13 cellular contexts compared by ENCODE assay signal in the genomic region with DNA sequence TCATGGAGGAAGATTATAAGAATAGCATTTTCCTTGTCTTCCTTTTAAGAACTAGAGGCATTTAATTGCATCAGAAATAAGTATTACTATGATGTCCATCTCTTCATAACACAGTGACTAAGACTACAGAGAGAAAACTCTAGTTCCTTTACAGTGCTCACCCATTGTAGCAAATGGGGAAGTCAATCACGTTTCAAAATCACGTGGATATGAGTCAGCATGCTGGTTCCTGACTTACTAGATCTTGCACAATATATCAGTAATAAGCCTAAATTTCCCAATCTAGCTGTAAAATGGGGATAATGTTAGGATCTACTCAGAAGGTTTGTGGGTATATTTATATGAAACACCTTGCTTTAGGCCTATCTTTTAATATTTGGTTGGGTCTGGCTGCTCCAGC.
A peak's percentile ranks its signal among the peaks of the same experiment; 100 is the strongest.
DNase-seq lines count a peak whose midpoint lies in the region; ATAC-seq and TF ChIP-seq lines count a peak whose summit lies in the region.
"Had no signal": no experiment of that assay in that cellular context is flagged by ENCODE, and none has a peak within 500 bp of the region (broad histone marks: within the 10 kb centered on the region; RNA-seq: fewer than 3 reads in every experiment).

No MANE protein-coding gene starts in this region.

- H2AFZ ChIP-seq in trophoblast cell (ENCODE audit: insufficient read depth, low read length, poor library complexity) (no peak overlapping the region), H9 (ENCODE audit: low read length) (no peak overlapping the region)

- no peaks in the 10 kb centered on the region for H3K36me3 Mint-ChIP-seq in H9 (ENCODE audit: insufficient read depth in 1 of 3, low read depth in 3 of 3)

- H3K23ac ChIP-seq in trophoblast cell (ENCODE audit: low read length) (no peak overlapping the region), H9 (ENCODE audit: insufficient read length, low read depth, low read length) (no peak overlapping the region)

- no CpG with 5 or more reads among the region's 2 CpGs for WGBS in trophoblast cell (ENCODE audit: extremely low coverage, insufficient coverage, insufficient read length)
- WGBS in H9 (ENCODE audit: extremely low coverage, insufficient read length, low lambda C conversion rate) = no CpG with 5 or more reads among the region's 2 CpGs

- peak; percentile 62 for ATAC-seq in GM18520 (IDR thresholded peaks at IDR 0.05; ENCODE audit: unreplicated experiment)
- ATAC-seq: stimulated activated naive CD8-positive, alpha-beta T cell treated with anti-CD3 and anti-CD28 coated beads, Interleukin-15, Interleukin-2, amounts not matched to agents 100 U/mL and 50 U/mL, for 24 hours had no signal

- H3K4me1 Mint-ChIP-seq in H9 = peaks cover 9 to 14% of the 10 kb centered on the region in 2 experiments

- H3K79me2 ChIP-seq in trophoblast cell (ENCODE audit: control insufficient read depth, insufficient read depth, low read length, poor library complexity) (no peaks in the 10 kb centered on the region), H9 (ENCODE audit: insufficient read depth, low read length) (no peaks in the 10 kb centered on the region)

- H3K27me3 ChIP-seq in adipocyte (replicated peaks; ENCODE audit: control insufficient read depth, insufficient read depth, low read length) = no peaks in the 10 kb centered on the region
- H3K27me3 ChIP-seq in trophoblast cell (ENCODE audit: insufficient read depth, low read length) = no peaks in the 10 kb centered on the region
- H3K27me3 ChIP-seq in H9 (ENCODE audit: insufficient read depth, low read length) = no peaks in the 10 kb centered on the region
- H3K27me3 ChIP-seq: right lobe of liver, SJSA1 had no signal

- H2BK120ac ChIP-seq in trophoblast cell (ENCODE audit: insufficient read depth, low read length, poor library complexity) (no peak overlapping the region), H9 (ENCODE audit: low read depth, low read length, poor library complexity, severe bottlenecking) (no peak overlapping the region)

- H2BK15ac ChIP-seq in H9 (ENCODE audit: low read depth, low read length) = no peak overlapping the region

- H3K56ac ChIP-seq in H9 (ENCODE audit: insufficient read length, low read depth, low read length) = no peak overlapping the region

- H4K91ac ChIP-seq in trophoblast cell (ENCODE audit: low read depth, low read length) = no peak overlapping the region
- no peak overlapping the region for H4K91ac ChIP-seq in H9 (ENCODE audit: insufficient read length, low read depth, low read length)

- no peak overlapping the region for H3K14ac ChIP-seq in trophoblast cell (ENCODE audit: low read length)
- no peak overlapping the region for H3K14ac ChIP-seq in H9 (ENCODE audit: insufficient read depth, low read length)

- H3K36me3 ChIP-seq in adipocyte (ENCODE audit: control insufficient read depth, insufficient read depth, low read length, severe bottlenecking) (no peaks in the 10 kb centered on the region), trophoblast cell (ENCODE audit: control insufficient read depth in 1 of 2, insufficient read depth in 2 of 2, low read length in 2 of 2) (no peaks in the 10 kb centered on the region)
- H3K36me3 ChIP-seq: right lobe of liver, SJSA1 had no signal

- H3K4me1 ChIP-seq in adipocyte (ENCODE audit: control insufficient read depth, insufficient read depth, low read length) = peaks cover 4% of the 10 kb centered on the region
- no peaks in the 10 kb centered on the region for H3K4me1 ChIP-seq in trophoblast cell (ENCODE audit: control insufficient read depth in 1 of 2, insufficient read depth in 2 of 2, low read length in 2 of 2)
- H3K4me1 ChIP-seq in H9 (ENCODE audit: insufficient read depth, low read length) = no peaks in the 10 kb centered on the region; the same call in 1 of the 2 replicates
- H3K4me1 ChIP-seq: right lobe of liver, SJSA1 had no signal

- in situ Hi-C loops in KBM-7 (cut with MboI; ENCODE audit: low pct_unique_long_range_greater_than_20kb, low sequenced_read_pairs) = no loop called here

- H2AK5ac ChIP-seq in trophoblast cell (ENCODE audit: low read length) (no peak overlapping the region), H9 (ENCODE audit: insufficient read length, low read length) (no peak overlapping the region)

- intact Hi-C loops in cardiac septum (cut with DNase I) = no loop called here

- H3K4me3 ChIP-seq in adipocyte (ENCODE audit: low read length) (no peak overlapping the region), trophoblast cell (ENCODE audit: low read depth, low read length) (no peak overlapping the region)
- H3K4me3 ChIP-seq: coronary artery, right lobe of liver, SJSA1 had no signal

- H2BK12ac ChIP-seq in trophoblast cell (ENCODE audit: low read length) = no peak overlapping the region
- no peak overlapping the region for H2BK12ac ChIP-seq in H9 (ENCODE audit: insufficient read length, low read depth, low read length)

- H3K23me2 ChIP-seq in H9 (ENCODE audit: insufficient read length, low read depth, low read length, poor library complexity, severe bottlenecking) = no peaks in the 10 kb centered on the region

- H3K4me2 ChIP-seq in trophoblast cell (ENCODE audit: low read length) = no peak overlapping the region
- no peak overlapping the region for H3K4me2 ChIP-seq in H9 (ENCODE audit: insufficient read depth, insufficient read length, low read length)

- H3K9me3 Mint-ChIP-seq in H9 = no peaks in the 10 kb centered on the region

- DNase-seq in KBM-7 (peak; percentile 64), adipocyte (ENCODE audit: low read depth) (no peak), trophoblast cell (peak; percentile 71 to 89), DMS79 (lab: John Stamatoyannopoulos, UW) (no peak), H9 (no peak), cardiac septum (ENCODE audit: low spot score) (no peak)
- no peak for DNase-seq in effector CD8-positive, alpha-beta T cell (lab: John Stamatoyannopoulos, UW)
- DNase-seq: NCI-H1105 treated with DMSO at 0.1 percent for 48 hours; right lobe of liver; stimulated activated naive CD8-positive, alpha-beta T cell treated with anti-CD3 and anti-CD28 coated beads, Interleukin-15, Interleukin-2, amounts not matched to agents 100 U/mL and 50 U/mL, for 24 hours had no signal

- H2BK5ac ChIP-seq in trophoblast cell (ENCODE audit: low read depth, low read length, poor library complexity) = no peak overlapping the region
- H2BK5ac ChIP-seq in H9 (ENCODE audit: insufficient read length, low read length) = no peak overlapping the region

- H4K5ac ChIP-seq in H9 (ENCODE audit: insufficient read length, low read depth, low read length) = no peak overlapping the region

- H2BK20ac ChIP-seq in H9 (ENCODE audit: low read depth, low read length, poor library complexity, severe bottlenecking) = no peak overlapping the region

- H3K27me3 Mint-ChIP-seq in H9 (ENCODE audit: low read depth) = no peaks in the 10 kb centered on the region

- H3K9me3 ChIP-seq in adipocyte (ENCODE audit: control insufficient read depth, low read length) (no peaks in the 10 kb centered on the region), trophoblast cell (ENCODE audit: insufficient read depth, low read depth, low read length) (no peaks in the 10 kb centered on the region), H9 (ENCODE audit: control insufficient read depth, low read depth, low read length) (no peaks in the 10 kb centered on the region)
- H3K9me3 ChIP-seq: right lobe of liver, SJSA1 had no signal

- H3K79me1 ChIP-seq in trophoblast cell (ENCODE audit: low read length) (no peaks in the 10 kb centered on the region), H9 (ENCODE audit: insufficient read depth, low read depth, low read length, poor library complexity, severe bottlenecking) (no peaks in the 10 kb centered on the region)

- no peak overlapping the region for H3K18ac ChIP-seq in trophoblast cell (ENCODE audit: low read length)
- no peak overlapping the region for H3K18ac ChIP-seq in H9 (ENCODE audit: insufficient read length, low read depth, low read length)

- H3T11ph ChIP-seq in H9 (ENCODE audit: low read length) = no peak overlapping the region

- H4K12ac ChIP-seq in trophoblast cell (ENCODE audit: low read depth, low read length) = no peak overlapping the region

- H3K27ac Mint-ChIP-seq in H9 = no peak overlapping the region

- H4K8ac ChIP-seq in trophoblast cell (ENCODE audit: low read depth, low read length) = no peak overlapping the region
- no peak overlapping the region for H4K8ac ChIP-seq in H9 (replicated peaks; ENCODE audit: insufficient read length, low read depth, low read length)

- peak overlapping the region; percentile 4 for H3K9ac ChIP-seq in adipocyte (ENCODE audit: low read length)
- no peak overlapping the region for H3K9ac ChIP-seq in trophoblast cell (ENCODE audit: low read length)
- H3K9ac ChIP-seq in H9 (ENCODE audit: extremely low read depth, insufficient read length, low read length) = no peak overlapping the region

- no peak overlapping the region for H3K4me3 Mint-ChIP-seq in H9

- no peaks in the 10 kb centered on the region for H4K20me1 ChIP-seq in H9 (ENCODE audit: control insufficient read depth, insufficient read depth, insufficient read length)

- TF ChIP-seq CTCF in H9 (conservative IDR thresholded peaks at IDR 0.05) = no peak

- no peak overlapping the region for H3K4ac ChIP-seq in trophoblast cell (ENCODE audit: low read depth, low read length)
- no peak overlapping the region for H3K4ac ChIP-seq in H9 (ENCODE audit: low read depth, low read length)

- H3K27ac ChIP-seq in trophoblast cell (ENCODE audit: low read depth, low read length) (no peak overlapping the region), H9 (ENCODE audit: insufficient read length, low read depth, low read length) (no peak overlapping the region)
- H3K27ac ChIP-seq: coronary artery, right lobe of liver, SJSA1 had no signal

Comparison
In these comparisons a context has a peak if more than half of its experiments do, and no peak if none do; other contexts are left out.
1. DNase-seq: peak in KBM-7 (single experiment) and trophoblast cell (2 of 2); none in adipocyte (single experiment), DMS79 (single experiment), H9 (single experiment), effector CD8-positive, alpha-beta T cell (single experiment) and cardiac septum (single experiment).